ENCODE assay signal across 14 cellular contexts in genomic region chr2:111715987-111716900, GRCh38.
"Had no signal": no experiment of that assay in that cellular context is flagged by ENCODE, and none has a peak within 500 bp of the region (broad histone marks: within the 10 kb centered on the region; RNA-seq: fewer than 3 reads in every experiment).

No MANE protein-coding gene starts in this region.

- H3K4me2 ChIP-seq: smooth muscle cell had no signal

- H3K27ac Mint-ChIP-seq: activated B cell treated with CpG ODN at 0.5 μM for 24 hours; activated T-cell treated with anti-CD3 and anti-CD28 coated beads, Interleukin-2, amount 50 U/mL, for 72 hours; stimulated activated naive B cell treated with anti-CD40 and anti-IgM and Interleukin-4, amounts not matched to agents 10 μg/mL and 1 μg/mL and 100 μg/mL, for 72 hours; T-helper 17 cell had no signal

- H3K27ac ChIP-seq: ascending aorta, esophagus squamous epithelium, heart right ventricle, parathyroid adenoma, transverse colon had no signal

- ATAC-seq: activated T-cell treated with anti-CD3 and anti-CD28 coated beads, Interleukin-2, amount 50 U/mL, for 72 hours; SK-N-SH treated with all-trans-retinoic acid at 6 μM for 48 hours; stimulated activated naive B cell treated with anti-CD40 and anti-IgM and Interleukin-4, amounts not matched to agents 10 μg/mL and 1 μg/mL and 100 μg/mL, for 72 hours; T-helper 17 cell had no signal

- H3K27me3 ChIP-seq: ascending aorta, esophagus squamous epithelium, heart right ventricle, transverse colon had no signal

- H3K9me3 ChIP-seq: ascending aorta, esophagus squamous epithelium, transverse colon had no signal

- H3K36me3 Mint-ChIP-seq: stimulated activated naive B cell treated with anti-CD40 and anti-IgM and Interleukin-4, amounts not matched to agents 10 μg/mL and 1 μg/mL and 100 μg/mL, for 72 hours had no signal

- H3K4me3 ChIP-seq: ascending aorta, esophagus squamous epithelium, heart right ventricle, smooth muscle cell, transverse colon had no signal

- H3K79me2 ChIP-seq: parathyroid adenoma had no signal

- DNase-seq: activated B cell treated with CpG ODN at 0.5 μM for 24 hours; activated CD4-positive, alpha-beta T cell treated with anti-CD3 and anti-CD28 coated beads, Interleukin-2, amount 50 U/mL, for 1 hour; activated T-cell treated with anti-CD3 and anti-CD28 coated beads, Interleukin-2, amount 50 U/mL, for 72 hours; esophagus squamous epithelium; foreskin melanocyte; stimulated activated naive B cell treated with anti-CD40 and anti-IgM and Interleukin-4, amounts not matched to agents 10 μg/mL and 1 μg/mL and 100 μg/mL, for 72 hours; T-helper 17 cell; transverse colon had no signal

- H3K9ac ChIP-seq: parathyroid adenoma had no signal

- H3K36me3 ChIP-seq: ascending aorta, esophagus squamous epithelium, heart right ventricle, transverse colon had no signal

- H3K4me3 Mint-ChIP-seq: activated B cell treated with CpG ODN at 0.5 μM for 24 hours; activated T-cell treated with anti-CD3 and anti-CD28 coated beads, Interleukin-2, amount 50 U/mL, for 72 hours; neural crest cell; stimulated activated naive B cell treated with anti-CD40 and anti-IgM and Interleukin-4, amounts not matched to agents 10 μg/mL and 1 μg/mL and 100 μg/mL, for 72 hours; T-helper 17 cell had no signal

- H2AFZ ChIP-seq: parathyroid adenoma had no signal

- H3K4me1 Mint-ChIP-seq: activated B cell treated with CpG ODN at 0.5 μM for 24 hours, neural crest cell, T-helper 17 cell had no signal

- H3K9me3 Mint-ChIP-seq: activated B cell treated with CpG ODN at 0.5 μM for 24 hours; activated T-cell treated with anti-CD3 and anti-CD28 coated beads, Interleukin-2, amount 50 U/mL, for 72 hours had no signal

- H3K27me3 Mint-ChIP-seq: activated B cell treated with CpG ODN at 0.5 μM for 24 hours; stimulated activated naive B cell treated with anti-CD40 and anti-IgM and Interleukin-4, amounts not matched to agents 10 μg/mL and 1 μg/mL and 100 μg/mL, for 72 hours; T-helper 17 cell had no signal

- H3K4me1 ChIP-seq: ascending aorta, parathyroid adenoma, transverse colon had no signal
